ENCODE assay signal across 11 cellular contexts in genomic region chr3:153628591-153628990, GRCh38.
A peak's percentile ranks its signal among the peaks of the same experiment; 100 is the strongest.
DNase-seq lines count a peak whose midpoint lies in the region; ATAC-seq and TF ChIP-seq lines count a peak whose summit lies in the region.
"Had no signal": no experiment of that assay in that cellular context is flagged by ENCODE, and none has a peak within 500 bp of the region (broad histone marks: within the 10 kb centered on the region; RNA-seq: fewer than 3 reads in every experiment).

No MANE protein-coding gene starts in this region.

- H3K4me1 ChIP-seq in SJCRH30 = no peaks in the 10 kb centered on the region
- H3K4me1 ChIP-seq: gastroesophageal sphincter had no signal

- H3K36me3 Mint-ChIP-seq in activated T-helper 17 cell treated with anti-CD3 and anti-CD28 coated beads, Interleukin-2, amount 50 U/mL, for 72 hours (ENCODE audit: low read depth) = peaks cover 4% of the 10 kb centered on the region

- TF ChIP-seq CTCF in AG10803 (conservative IDR thresholded peaks at IDR 0.05; ENCODE audit: low read length) = no peak

- peaks cover 5% of the 10 kb centered on the region for H3K9me3 Mint-ChIP-seq in activated T-helper 17 cell treated with anti-CD3 and anti-CD28 coated beads, Interleukin-2, amount 50 U/mL, for 72 hours

- no peak overlapping the region for H3K4me3 ChIP-seq in AG10803 (ENCODE audit: low read length)
- no peak overlapping the region for H3K4me3 ChIP-seq in SJCRH30
- H3K4me3 ChIP-seq: gastroesophageal sphincter had no signal

- no peaks in the 10 kb centered on the region for H3K9me3 ChIP-seq in SJCRH30 (replicated peaks)
- H3K9me3 ChIP-seq: gastroesophageal sphincter had no signal

- peak; percentile 20 for DNase-seq in AG10803 (ENCODE audit: low read depth)
- no peak for DNase-seq in stimulated activated CD8-positive, alpha-beta memory T cell treated with anti-CD3 and anti-CD28 coated beads, Interleukin-4, amount 100 ng/mL, for 48 hours
- no peak for DNase-seq in SJCRH30
- no peak for DNase-seq in iPS-NIHi11 (ENCODE audit: low spot score)
- DNase-seq: activated CD4-positive, alpha-beta T cell treated with anti-CD3 and anti-CD28 coated beads for 4 hours; PC-3 had no signal

- no peak overlapping the region for H3K27ac ChIP-seq in SJCRH30
- H3K27ac ChIP-seq: gastroesophageal sphincter had no signal

- H3K27ac Mint-ChIP-seq in activated T-helper 17 cell treated with anti-CD3 and anti-CD28 coated beads, Interleukin-2, amount 50 U/mL, for 72 hours = peak overlapping the region; percentile 71

- no peaks in the 10 kb centered on the region for H3K27me3 ChIP-seq in SJCRH30
- H3K27me3 ChIP-seq: gastroesophageal sphincter had no signal

- no peak for TF ChIP-seq POLR2A in GM18505 (IDR thresholded peaks at IDR 0.05; ENCODE audit: borderline replicate concordance, extremely low read depth, insufficient read depth, insufficient read length)

- peak overlapping the region; percentile 49 for H3K4me3 Mint-ChIP-seq in activated T-helper 17 cell treated with anti-CD3 and anti-CD28 coated beads, Interleukin-2, amount 50 U/mL, for 72 hours

- H3K27me3 Mint-ChIP-seq in activated T-helper 17 cell treated with anti-CD3 and anti-CD28 coated beads, Interleukin-2, amount 50 U/mL, for 72 hours = no peaks in the 10 kb centered on the region

- ATAC-seq in GM18517 (IDR thresholded peaks at IDR 0.05; ENCODE audit: unreplicated experiment) = peak; percentile 51
- peak; percentile 40 for ATAC-seq in HG02885 (IDR thresholded peaks at IDR 0.05; ENCODE audit: poor library complexity, unreplicated experiment)
- peak; percentile 40 for ATAC-seq in activated T-helper 17 cell treated with anti-CD3 and anti-CD28 coated beads, Interleukin-2, amount 50 U/mL, for 72 hours (replicated peaks)
- ATAC-seq in GM18505 (IDR thresholded peaks at IDR 0.05; ENCODE audit: unreplicated experiment) = no peak
- ATAC-seq: gastroesophageal sphincter, PC-3 had no signal

- peaks cover 41% of the 10 kb centered on the region for H3K4me1 Mint-ChIP-seq in activated T-helper 17 cell treated with anti-CD3 and anti-CD28 coated beads, Interleukin-2, amount 50 U/mL, for 72 hours

- no peaks in the 10 kb centered on the region for H3K36me3 ChIP-seq in SJCRH30
- H3K36me3 ChIP-seq: gastroesophageal sphincter had no signal
